In the genomic region with DNA sequence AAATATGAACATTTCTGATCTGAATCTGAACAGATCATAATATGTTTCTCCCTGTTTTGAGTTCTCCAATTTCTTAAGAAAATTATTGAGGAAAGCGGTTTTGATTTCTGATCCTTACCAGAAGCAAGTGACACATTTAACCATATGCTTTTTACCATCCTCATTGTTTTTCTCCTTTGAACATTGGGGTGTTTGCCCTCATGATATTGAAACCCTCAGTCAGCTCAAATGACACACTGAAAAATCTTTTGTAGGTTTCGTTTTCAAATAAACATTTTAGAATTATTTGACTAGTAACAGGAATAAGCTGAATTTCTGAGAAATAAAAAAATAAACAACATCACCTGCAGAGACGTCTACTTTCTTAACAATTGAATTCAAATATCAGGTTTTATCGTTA, we compare ENCODE assay signal across 30 cellular contexts.
"Had no signal": no experiment of that assay in that cellular context is flagged by ENCODE, and none has a peak within 500 bp of the region (broad histone marks: within the 10 kb centered on the region; RNA-seq: fewer than 3 reads in every experiment).

No MANE protein-coding gene starts in this region.

- ATAC-seq: activated naive CD4-positive, alpha-beta T cell treated with anti-CD3 and anti-CD28 coated beads, Interleukin-2, amount 50 U/mL, for 72 hours; activated naive CD8-positive, alpha-beta T cell treated with anti-CD3 and anti-CD28 coated beads, Interleukin-2, amount 50 U/mL, for 24 hours; activated T-cell treated with anti-CD3 and anti-CD28 coated beads, Interleukin-2, amount 50 U/mL, for 4 hours; activated T-cell treated with anti-CD3 and anti-CD28 coated beads, Interleukin-2, amount 50 U/mL, for 72 hours; activated T-helper 17 cell treated with anti-CD3 and anti-CD28 coated beads, Interleukin-2, amount 50 U/mL, for 72 hours had no signal

- H3K9me3 ChIP-seq: adrenal gland, ascending aorta, body of pancreas, breast epithelium had no signal

- H3K27ac ChIP-seq: adrenal gland, ascending aorta, body of pancreas, brain microvascular endothelial cell, breast epithelium, cardiac muscle cell had no signal

- H3K27me3 ChIP-seq: adrenal gland, ascending aorta, body of pancreas, brain microvascular endothelial cell, breast epithelium, cardiac muscle cell had no signal

- DNase-seq: activated effector memory CD4-positive, alpha-beta T cell treated with anti-CD3 and anti-CD28 coated beads, Interleukin-2, amount 50 U/mL, for 16 hours; activated effector memory CD4-positive, alpha-beta T cell treated with Interleukin-2 at 50 U/mL for 16 hours; activated gamma-delta T cell; activated gamma-delta T cell treated with Interleukin-2 at 50 U/mL for 16 hours; activated naive CD4-positive, alpha-beta T cell; activated naive CD4-positive, alpha-beta T cell treated with anti-CD3 and anti-CD28 coated beads for 36 hours; activated naive CD4-positive, alpha-beta T cell treated with anti-CD3 and anti-CD28 coated beads, Interleukin-2, amount 10 ng/mL, durations not matched to agents 7 days and 5 days; activated naive CD4-positive, alpha-beta T cell treated with anti-CD3 and anti-CD28 coated beads, Interleukin-2, amount 50 U/mL, for 16 hours; activated naive CD4-positive, alpha-beta T cell treated with Interleukin-2 at 50 U/mL for 16 hours; activated naive CD8-positive, alpha-beta T cell treated with anti-CD3 and anti-CD28 coated beads for 36 hours; activated naive CD8-positive, alpha-beta T cell treated with anti-CD3 and anti-CD28 coated beads, Interleukin-2, amount 10 ng/mL, durations not matched to agents 7 days and 5 days; activated naive CD8-positive, alpha-beta T cell treated with anti-CD3 and anti-CD28 coated beads, Interleukin-2, amount 50 U/mL, for 24 hours; activated T-cell treated with anti-CD3 and anti-CD28 coated beads, Interleukin-2, amount 50 U/mL, for 4 hours; activated T-cell treated with anti-CD3 and anti-CD28 coated beads, Interleukin-2, amount 50 U/mL, for 48 hours; activated T-cell treated with anti-CD3 and anti-CD28 coated beads, Interleukin-2, amount 50 U/mL, for 72 hours; adrenal gland; amniotic stem cell; amygdala; anterior cingulate cortex; aorta; body of pancreas; brain microvascular endothelial cell; caudate nucleus; central memory CD4-positive, alpha-beta T cell; cerebellar nuclear complex had no signal

- H3K4me1 ChIP-seq: adrenal gland, ascending aorta, body of pancreas, breast epithelium had no signal

- H3K4me3 ChIP-seq: adrenal gland, ascending aorta, body of pancreas, breast epithelium, cardiac muscle cell had no signal

- H3K36me3 ChIP-seq: adrenal gland, ascending aorta, brain microvascular endothelial cell, breast epithelium, cardiac muscle cell had no signal
